ENCODE assay signal across 26 cellular contexts in the genomic region with DNA sequence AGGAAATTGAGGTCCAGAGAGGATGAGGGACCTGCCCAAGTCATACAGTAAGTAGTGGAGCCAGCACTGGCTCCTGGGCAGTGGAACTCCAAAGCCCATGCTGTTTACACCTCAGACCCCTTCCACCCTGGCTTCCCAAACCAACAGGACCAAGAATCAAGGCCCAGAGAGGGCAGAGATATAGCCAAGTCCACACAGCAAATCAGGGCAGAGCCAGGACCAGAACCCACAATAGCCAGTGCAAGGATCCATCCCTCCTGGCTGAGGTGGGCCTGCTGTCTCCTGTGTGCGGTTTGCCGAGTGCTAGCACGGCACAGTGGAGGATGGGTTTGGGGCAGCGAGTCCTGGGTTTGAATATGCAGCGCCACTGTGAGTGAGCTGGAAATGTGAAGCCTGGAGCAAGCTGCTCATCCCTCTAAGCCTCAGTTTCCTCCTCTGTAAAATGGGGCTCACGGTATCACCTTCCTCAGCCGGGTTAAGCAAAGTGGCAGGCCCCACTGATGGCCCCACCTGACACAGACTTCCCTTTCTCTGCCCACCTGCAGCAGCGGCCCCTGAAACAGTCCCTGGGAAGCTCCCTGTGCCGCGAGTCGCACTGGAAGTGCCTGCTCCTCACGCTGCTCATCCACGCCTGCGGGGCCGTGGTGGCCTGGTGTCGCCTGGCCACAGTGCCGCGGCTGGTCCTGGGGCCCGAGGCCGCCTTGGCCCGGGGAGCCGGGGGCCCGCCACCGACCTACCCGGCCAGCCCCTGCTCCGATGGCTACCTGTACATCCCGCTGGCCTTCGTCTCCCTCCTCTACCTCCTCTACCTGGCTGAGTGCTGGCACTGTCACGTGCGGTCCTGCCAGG. TPM values are rescaled to one million over a fixed set of nuclear protein-coding genes. Genes with fewer than 3 reads are reported as not detected.
DNase-seq lines count a peak whose midpoint lies in the region; ATAC-seq, FAIRE-seq and TF ChIP-seq lines count a peak whose summit lies in the region.
"Had no signal": no experiment of that assay in that cellular context is flagged by ENCODE, and none has a peak within 500 bp of the region (broad histone marks: within the 10 kb centered on the region; RNA-seq: fewer than 3 reads in every experiment).

No MANE protein-coding gene starts in this region.

- no peaks in the 10 kb centered on the region for H3K79me1 ChIP-seq in mesenchymal stem cell (replicated peaks; ENCODE audit: low read length, poor library complexity, severe bottlenecking)

- 40% methylated on average over 24 of the region's 30 CpGs for WGBS in K562 (ENCODE audit: insufficient coverage, low coverage, missing lambda C conversion rate)
- 84% methylated on average over 26 of the region's 30 CpGs for WGBS in mesenchymal stem cell

- peak overlapping the region in 1 of 2 experiments; percentile 32 for H3K23ac ChIP-seq in mesenchymal stem cell (ENCODE audit: low read length in 2 of 2)

- TF ChIP-seq EP300 in K562 (IDR thresholded peaks at IDR 0.05; ENCODE audit: low read length): no peak

- 0 out of 2 replicates have a peak, but pooled peaks cover 5% of the 10 kb centered on the region for H4K20me1 ChIP-seq in K562 (replicated peaks; ENCODE audit: control insufficient read depth, insufficient read depth, low read length)

- H3K9ac ChIP-seq in K562 (ENCODE audit: insufficient read depth in 1 of 2, low read depth in 2 of 2, low read length in 2 of 2) (no peak overlapping the region), mesenchymal stem cell (ENCODE audit: low read length) (no peak overlapping the region)
- H3K9ac ChIP-seq: BLaER1 treated with 17β-estradiol and CSF1 and Interleukin-3, amounts not matched to agents 10 nM and 100 nM had no signal

- no peaks in the 10 kb centered on the region for H3K36me3 Mint-ChIP-seq in natural killer cell
- no peaks in the 10 kb centered on the region for H3K36me3 Mint-ChIP-seq in natural killer cell treated with Interleukin-12 subunit alpha and Interleukin-12 subunit beta and Interleukin-15 and Interleukin-18, amount 100 ng/mL, for 72 hours
- H3K36me3 Mint-ChIP-seq in type B pancreatic cell: peaks cover 3% of the 10 kb centered on the region
- H3K36me3 Mint-ChIP-seq in chondrocyte (ENCODE audit: low read depth): peaks cover 3% of the 10 kb centered on the region
- no peaks in the 10 kb centered on the region for H3K36me3 Mint-ChIP-seq in stimulated activated memory B cell treated with anti-CD40 and anti-IgM and Interleukin-4, amounts not matched to agents 10 μg/mL and 1 μg/mL and 100 μg/mL, for 72 hours
- H3K36me3 Mint-ChIP-seq: CD8-positive, alpha-beta T cell had no signal

- H3K4me3 Mint-ChIP-seq in natural killer cell (peak overlapping the region; percentile 21), type B pancreatic cell (peak overlapping the region; percentile 37), chondrocyte (ENCODE audit: unreplicated experiment) (no peak overlapping the region)
- H3K4me3 Mint-ChIP-seq in natural killer cell treated with Interleukin-12 subunit alpha and Interleukin-12 subunit beta and Interleukin-15 and Interleukin-18, amount 100 ng/mL, for 72 hours: no peak overlapping the region
- H3K4me3 Mint-ChIP-seq in stimulated activated memory B cell treated with anti-CD40 and anti-IgM and Interleukin-4, amounts not matched to agents 10 μg/mL and 1 μg/mL and 100 μg/mL, for 72 hours: no peak overlapping the region
- H3K4me3 Mint-ChIP-seq: CD8-positive, alpha-beta T cell; HFFc6 had no signal

- intact Hi-C loops in natural killer cell (cut with micrococcal nuclease): no loop called here
- intact Hi-C loops in K562 (cut with micrococcal nuclease): no loop called here

- H3K9me3 Mint-ChIP-seq in natural killer cell: no peaks in the 10 kb centered on the region
- no peaks in the 10 kb centered on the region for H3K9me3 Mint-ChIP-seq in natural killer cell treated with Interleukin-12 subunit alpha and Interleukin-12 subunit beta and Interleukin-15 and Interleukin-18, amount 100 ng/mL, for 72 hours
- no peaks in the 10 kb centered on the region for H3K9me3 Mint-ChIP-seq in type B pancreatic cell
- H3K9me3 Mint-ChIP-seq in chondrocyte (ENCODE audit: low read depth): no peaks in the 10 kb centered on the region
- H3K9me3 Mint-ChIP-seq in stimulated activated memory B cell treated with anti-CD40 and anti-IgM and Interleukin-4, amounts not matched to agents 10 μg/mL and 1 μg/mL and 100 μg/mL, for 72 hours: no peaks in the 10 kb centered on the region
- H3K9me3 Mint-ChIP-seq: CD8-positive, alpha-beta T cell; HFFc6; IgD-negative memory B cell had no signal

- H3K27me3 Mint-ChIP-seq in natural killer cell (ENCODE audit: low read depth in 2 of 2) (peaks cover 28 to 32% of the 10 kb centered on the region in 2 donors), type B pancreatic cell (peaks cover 56% of the 10 kb centered on the region), chondrocyte (ENCODE audit: low read depth) (peaks cover 5% of the 10 kb centered on the region)
- H3K27me3 Mint-ChIP-seq in natural killer cell treated with Interleukin-12 subunit alpha and Interleukin-12 subunit beta and Interleukin-15 and Interleukin-18, amount 100 ng/mL, for 72 hours: peaks cover 22 to 25% of the 10 kb centered on the region in 2 donors
- H3K27me3 Mint-ChIP-seq in stimulated activated memory B cell treated with anti-CD40 and anti-IgM and Interleukin-4, amounts not matched to agents 10 μg/mL and 1 μg/mL and 100 μg/mL, for 72 hours: peaks cover 40% of the 10 kb centered on the region

- CTCF ChIA-PET in K562 (lab: Yijun Ruan, JAX; ENCODE audit: low intra/inter-chr PET ratio): no interaction called here

- H3K18ac ChIP-seq in mesenchymal stem cell (ENCODE audit: low read depth in 1 of 2, low read length in 2 of 2): no peak overlapping the region

- DNase-seq in natural killer cell (no peak), K562 (ENCODE audit: extremely low read depth in 1 of 4, low spot score in 3 of 4) (no peak), mesenchymal stem cell (no peak), type B pancreatic cell (ENCODE audit: extremely low spot score, unreplicated experiment) (no peak), putamen (ENCODE audit: low spot score) (no peak), chondrocyte (ENCODE audit: low spot score) (no peak)
- no peak for DNase-seq in natural killer cell treated with Interleukin-12 subunit alpha and Interleukin-12 subunit beta and Interleukin-15 and Interleukin-18, amount 100 ng/mL, for 72 hours (ENCODE audit: low spot score)
- DNase-seq: CD8-positive, alpha-beta T cell; DMS53; EL; HFFc6; Kasumi-1; MG63; NCI-H1048; NCI-H1436; NCI-H1930; NCI-H345; NCI-H524 treated with DMSO at 0.1 percent for 48 hours; PC-3 had no signal

- H4K91ac ChIP-seq in mesenchymal stem cell (ENCODE audit: low read length): peak overlapping the region; percentile 37

- H3K36me3 ChIP-seq in K562 (ENCODE audit: control insufficient read depth, insufficient read depth, low read length) (no peaks in the 10 kb centered on the region), mesenchymal stem cell (ENCODE audit: control insufficient read depth in 1 of 2, insufficient read depth in 2 of 2, low read depth in 1 of 2, low read length in 2 of 2) (peaks cover 0 to 11% of the 10 kb centered on the region in 2 experiments)
- H3K36me3 ChIP-seq: BLaER1 treated with 17β-estradiol and CSF1 and Interleukin-3, amounts not matched to agents 10 nM and 100 nM; MG63 had no signal

- peaks cover 0 to 8% of the 10 kb centered on the region in 2 experiments; a peak in 2 of 5 replicates for H3K27me3 ChIP-seq in K562 (ENCODE audit: control insufficient read depth in 2 of 2, insufficient read depth in 2 of 2, low read length in 2 of 2)
- peaks cover 46 to 57% of the 10 kb centered on the region in 2 experiments for H3K27me3 ChIP-seq in mesenchymal stem cell (ENCODE audit: control insufficient read depth in 1 of 2, insufficient read depth in 1 of 2, low read length in 2 of 2)

- no peak for FAIRE-seq in K562 (lab: Jason Lieb, UNC)
- FAIRE-seq: GM12878, H54 had no signal

- ATAC-seq in natural killer cell: no peak
- ATAC-seq in natural killer cell treated with Interleukin-12 subunit alpha and Interleukin-12 subunit beta and Interleukin-15 and Interleukin-18, amount 100 ng/mL, for 72 hours: no peak
- ATAC-seq in K562: no peak
- ATAC-seq in stimulated activated memory B cell treated with anti-CD40 and anti-IgM and Interleukin-4, amounts not matched to agents 10 μg/mL and 1 μg/mL and 100 μg/mL, for 72 hours: no peak
- ATAC-seq: CD8-positive, alpha-beta T cell; GM12878; PC-3 had no signal

- POLR2A ChIA-PET in K562 (lab: Yijun Ruan, JAX): no interaction called here

- no peak overlapping the region for H3K27ac Mint-ChIP-seq in natural killer cell
- no peak overlapping the region for H3K27ac Mint-ChIP-seq in natural killer cell treated with Interleukin-12 subunit alpha and Interleukin-12 subunit beta and Interleukin-15 and Interleukin-18, amount 100 ng/mL, for 72 hours
- H3K27ac Mint-ChIP-seq in type B pancreatic cell: no peak overlapping the region
- no peak overlapping the region for H3K27ac Mint-ChIP-seq in chondrocyte (ENCODE audit: unreplicated experiment)
- no peak overlapping the region for H3K27ac Mint-ChIP-seq in stimulated activated memory B cell treated with anti-CD40 and anti-IgM and Interleukin-4, amounts not matched to agents 10 μg/mL and 1 μg/mL and 100 μg/mL, for 72 hours
- H3K27ac Mint-ChIP-seq: CD8-positive, alpha-beta T cell; HFFc6 had no signal

- H3K4me1 ChIP-seq in K562 (replicated peaks in 1 of 2; ENCODE audit: control insufficient read depth in 2 of 2, insufficient read depth in 2 of 2, low read length in 2 of 2): peaks cover 7 to 43% of the 10 kb centered on the region in 2 experiments
- H3K4me1 ChIP-seq in mesenchymal stem cell (ENCODE audit: control insufficient read depth, insufficient read depth, low read depth, low read length): peaks cover 23% of the 10 kb centered on the region

- peaks cover 17 to 24% of the 10 kb centered on the region in 2 donors for H3K4me1 Mint-ChIP-seq in natural killer cell
- peaks cover 23 to 28% of the 10 kb centered on the region in 2 donors for H3K4me1 Mint-ChIP-seq in natural killer cell treated with Interleukin-12 subunit alpha and Interleukin-12 subunit beta and Interleukin-15 and Interleukin-18, amount 100 ng/mL, for 72 hours (ENCODE audit: low read depth in 2 of 2)
- peaks cover 18% of the 10 kb centered on the region for H3K4me1 Mint-ChIP-seq in type B pancreatic cell (ENCODE audit: unreplicated experiment)
- H3K4me1 Mint-ChIP-seq in chondrocyte (ENCODE audit: low read depth): peaks cover 19% of the 10 kb centered on the region
- H3K4me1 Mint-ChIP-seq in stimulated activated memory B cell treated with anti-CD40 and anti-IgM and Interleukin-4, amounts not matched to agents 10 μg/mL and 1 μg/mL and 100 μg/mL, for 72 hours: peaks cover 24% of the 10 kb centered on the region

- no peak overlapping the region for H2BK15ac ChIP-seq in mesenchymal stem cell (ENCODE audit: low read depth, poor library complexity, severe bottlenecking)

- H2AFZ ChIP-seq in K562 (ENCODE audit: low read depth, low read length): no peak overlapping the region
- no peak overlapping the region for H2AFZ ChIP-seq in mesenchymal stem cell (ENCODE audit: low read depth, low read length)

- H3K4me2 ChIP-seq in K562 (ENCODE audit: insufficient read depth, low read length): no peak overlapping the region
- no peak overlapping the region for H3K4me2 ChIP-seq in mesenchymal stem cell (ENCODE audit: low read length, poor library complexity, severe bottlenecking)
- H3K4me2 ChIP-seq: BLaER1 treated with 17β-estradiol and CSF1 and Interleukin-3, amounts not matched to agents 10 nM and 100 nM had no signal

- H3K27ac ChIP-seq in K562 (ENCODE audit: extremely low read depth, low read depth, low read length): no peak overlapping the region
- H3K27ac ChIP-seq in mesenchymal stem cell (ENCODE audit: low read length, poor library complexity, severe bottlenecking): no peak overlapping the region
- H3K27ac ChIP-seq: BLaER1 treated with 17β-estradiol and CSF1 and Interleukin-3, amounts not matched to agents 10 nM and 100 nM; RWPE1 had no signal

- no peak for TF ChIP-seq POLR2A in K562 (conservative IDR thresholded peaks at IDR 0.05)

- no peak overlapping the region for H2BK12ac ChIP-seq in mesenchymal stem cell (ENCODE audit: low read length in 2 of 2)

- BruUV-seq in K562 (replicated peaks; lab: Mats Ljungman, UMichigan): no TSS peak

- TF ChIP-seq RAD21 in K562 (CRISPR knock-in tag; conservative IDR thresholded peaks at IDR 0.05 in 1 of 2, IDR thresholded peaks at IDR 0.05 in 1 of 2): no peak

- no peak for TF ChIP-seq CTCF in natural killer cell (IDR thresholded peaks at IDR 0.05)
- TF ChIP-seq CTCF in K562 (IDR thresholded peaks at IDR 0.05 in 2 of 3, conservative IDR thresholded peaks at IDR 0.05 in 1 of 3; ENCODE audit: insufficient read depth in 2 of 3, low read depth in 1 of 3, low read length in 3 of 3): no peak
- no peak for TF ChIP-seq CTCF in type B pancreatic cell (conservative IDR thresholded peaks at IDR 0.05)
- TF ChIP-seq CTCF in chondrocyte (IDR thresholded peaks at IDR 0.05): no peak

- no peak overlapping the region for H2BK120ac ChIP-seq in mesenchymal stem cell (ENCODE audit: low read depth, low read length)

- H3K79me2 ChIP-seq in K562 (ENCODE audit: control insufficient read depth, insufficient read depth, low read length): no peaks in the 10 kb centered on the region

- H3K14ac ChIP-seq in mesenchymal stem cell (ENCODE audit: low read length in 2 of 2): no peak overlapping the region

- H3K9me3 ChIP-seq in K562 (replicated peaks; ENCODE audit: control insufficient read depth, insufficient read depth, low read depth, low read length) (no peaks in the 10 kb centered on the region), mesenchymal stem cell (ENCODE audit: control insufficient read depth, low read length) (no peaks in the 10 kb centered on the region)
- H3K9me3 ChIP-seq: MG63 had no signal

- H4K8ac ChIP-seq in mesenchymal stem cell (ENCODE audit: low read length): no peak overlapping the region

- no peak overlapping the region for H3K4me3 ChIP-seq in K562
- H3K4me3 ChIP-seq in mesenchymal stem cell (ENCODE audit: insufficient read depth in 1 of 2, low read depth in 1 of 2, low read length in 2 of 2): peak overlapping the region in 1 of 2 experiments; percentile 35
- H3K4me3 ChIP-seq: BLaER1 treated with 17β-estradiol and CSF1 and Interleukin-3, amounts not matched to agents 10 nM and 100 nM; GM12878; MG63 had no signal

- no peak overlapping the region for H2AK5ac ChIP-seq in mesenchymal stem cell (ENCODE audit: low read length, severe bottlenecking)

- no peak overlapping the region for H3K4ac ChIP-seq in mesenchymal stem cell (ENCODE audit: low read depth in 1 of 2, low read length in 2 of 2)

- in situ Hi-C loops in K562 (cut with MboI): no loop called here

- H3K9me1 ChIP-seq in K562 (ENCODE audit: control insufficient read depth, insufficient read depth, low read length): no peaks in the 10 kb centered on the region

- H2BK5ac ChIP-seq in mesenchymal stem cell (ENCODE audit: low read depth, low read length, poor library complexity, severe bottlenecking): no peak overlapping the region

RNA-seq across cellular contexts. Expression of gene TMEM151A, which starts 2.3 kb away (rescaled TPM):
- total RNA-seq in natural killer cell (not detected), K562 (2014; rRNA removed) (not detected in 2 replicates), K562 (2014; rRNA removed; fragmentation: Illumina TruSeq; extraction: Trizol) (not detected in 2 replicates), K562 (2015; rRNA removed; fragmentation: Illumina TruSeq; extraction: Trizol) (not detected in 2 replicates), K562 (2021) (not detected in 2 replicates), type B pancreatic cell (ENCODE audit: low replicate concordance) (2.1 and 2.6 TPM in 2 replicates), chondrocyte (2.0 to 4.7 TPM (median 4.3 TPM) in 3 replicates)
- not detected for total RNA-seq in natural killer cell treated with Interleukin-12 subunit alpha and Interleukin-12 subunit beta and Interleukin-15 and Interleukin-18, amount 100 ng/mL, for 72 hours
- total RNA-seq in K562 (2011; cell fraction: chromatin; rRNA removed; ENCODE audit: low replicate concordance): not detected in 2 replicates
- not detected in 2 replicates for total RNA-seq in K562 (2011; cell fraction: nucleolus; rRNA removed)
- total RNA-seq in K562 (2011; cell fraction: nucleoplasm; rRNA removed): not detected in 2 replicates
- polyA plus RNA-seq in K562 (2011; rRNA removed) (not detected in 2 replicates), K562 (2014; fragmentation: Illumina TruSeq; extraction: Trizol) (not detected in 2 replicates), K562 (2014; fragmentation: Nextera tagmentation; extraction: Ambion mirVana) (not detected), K562 (2014; rRNA removed) (not detected in 2 replicates)
- polyA plus RNA-seq in K562 (2011; cell fraction: cytosol; rRNA removed): 0.01 TPM in 1 of 2 replicates, not detected in the other
- polyA plus RNA-seq in K562 (2011; cell fraction: nucleus; rRNA removed): not detected in 2 replicates
- not detected in 2 replicates for polyA plus RNA-seq in K562 (2012)
- polyA minus RNA-seq in K562 (2011; rRNA and poly(A)+ RNA removed): not detected in 2 replicates
- not detected in 2 replicates for polyA minus RNA-seq in K562 (2011; cell fraction: cytosol; rRNA and poly(A)+ RNA removed)
- 0.13 TPM in 1 of 2 replicates, not detected in the other for polyA minus RNA-seq in K562 (2011; cell fraction: nucleus; rRNA and poly(A)+ RNA removed)
- 0.44 TPM for polyA plus RNA-seq in mesenchymal stem cell (2013, experiment 1 of 2)
- polyA plus RNA-seq in mesenchymal stem cell (2013, experiment 2 of 2): 0.38 TPM
- total RNA-seq: GM12878, HT1080, PC-3 had no signal
- polyA plus RNA-seq: GM12878, IgD-negative memory B cell had no signal

RNA-seq across cellular contexts. Expression of gene YIF1A, which starts 5.1 kb away (rescaled TPM):
- 10 to 100 TPM; 21.9 to 28.5 (median 23.6) TPM for total RNA-seq in natural killer cell
- total RNA-seq in natural killer cell treated with Interleukin-12 subunit alpha and Interleukin-12 subunit beta and Interleukin-15 and Interleukin-18, amount 100 ng/mL, for 72 hours: 10 to 100 TPM; 62.7 to 76.1 TPM
- 49.3 and 178 TPM in 2 replicates for total RNA-seq in K562 (2011; cell fraction: chromatin; rRNA removed; ENCODE audit: low replicate concordance)
- total RNA-seq in K562 (2011; cell fraction: nucleolus; rRNA removed): 331 and 338 TPM in 2 replicates
- total RNA-seq in K562 (2011; cell fraction: nucleoplasm; rRNA removed): 162 and 163 TPM in 2 replicates
- total RNA-seq in K562 (2014; rRNA removed): 121 and 158 TPM in 2 replicates
- total RNA-seq in K562 (2014; rRNA removed; fragmentation: Illumina TruSeq; extraction: Trizol): 29.4 and 39.3 TPM in 2 replicates
- total RNA-seq in K562 (2015; rRNA removed; fragmentation: Illumina TruSeq; extraction: Trizol): 44.8 and 51.6 TPM in 2 replicates
- total RNA-seq in K562 (2021): 108 and 120 TPM in 2 replicates
- 77.2 and 108 TPM in 2 replicates for polyA plus RNA-seq in K562 (2011; rRNA removed)
- 234 and 367 TPM in 2 replicates for polyA plus RNA-seq in K562 (2011; cell fraction: cytosol; rRNA removed)
- polyA plus RNA-seq in K562 (2011; cell fraction: nucleus; rRNA removed): 162 and 217 TPM in 2 replicates
- polyA plus RNA-seq in K562 (2012): 106 and 144 TPM in 2 replicates
- 111 and 119 TPM in 2 replicates for polyA plus RNA-seq in K562 (2014; fragmentation: Illumina TruSeq; extraction: Trizol)
- 10 to 100 TPM in 1 of 2 experiments, 1 to 10 TPM in 1; 8.6 to 33.6 TPM for polyA plus RNA-seq in K562 (2014; fragmentation: Nextera tagmentation; extraction: Ambion mirVana)
- 83.6 and 96.7 TPM in 2 replicates for polyA plus RNA-seq in K562 (2014; rRNA removed)
- polyA minus RNA-seq in K562 (2011; rRNA and poly(A)+ RNA removed): 84.7 and 117 TPM in 2 replicates
- polyA minus RNA-seq in K562 (2011; cell fraction: cytosol; rRNA and poly(A)+ RNA removed): 120 and 144 TPM in 2 replicates
- polyA minus RNA-seq in K562 (2011; cell fraction: nucleus; rRNA and poly(A)+ RNA removed): 46.6 and 57.5 TPM in 2 replicates
- polyA plus RNA-seq in mesenchymal stem cell (2013, experiment 1 of 2): 314 TPM
- 328 TPM for polyA plus RNA-seq in mesenchymal stem cell (2013, experiment 2 of 2)
- 87.0 and 133 TPM in 2 replicates for total RNA-seq in type B pancreatic cell (ENCODE audit: low replicate concordance)
- 180 to 193 TPM (median 187 TPM) in 3 replicates for total RNA-seq in chondrocyte

RNA-seq across cellular contexts. Expression of gene CNIH2, which starts 16.0 kb away (rescaled TPM):
- 1 to 10 TPM; 6.3 to 8.8 (median 7.1) TPM for total RNA-seq in natural killer cell
- 1 to 10 TPM; 1.2 to 2.6 TPM for total RNA-seq in natural killer cell treated with Interleukin-12 subunit alpha and Interleukin-12 subunit beta and Interleukin-15 and Interleukin-18, amount 100 ng/mL, for 72 hours
- 0.92 and 2.0 TPM in 2 replicates for total RNA-seq in K562 (2011; cell fraction: chromatin; rRNA removed; ENCODE audit: low replicate concordance)
- 0.92 and 1.7 TPM in 2 replicates for total RNA-seq in K562 (2011; cell fraction: nucleolus; rRNA removed)
- total RNA-seq in K562 (2011; cell fraction: nucleoplasm; rRNA removed): 0.95 and 1.2 TPM in 2 replicates
- 0.61 TPM in 1 of 2 replicates, not detected in the other for total RNA-seq in K562 (2014; rRNA removed)
- not detected in 2 replicates for total RNA-seq in K562 (2014; rRNA removed; fragmentation: Illumina TruSeq; extraction: Trizol)
- total RNA-seq in K562 (2015; rRNA removed; fragmentation: Illumina TruSeq; extraction: Trizol): 0.11 and 0.40 TPM in 2 replicates
- 0.89 and 1.1 TPM in 2 replicates for total RNA-seq in K562 (2021)
- polyA plus RNA-seq in K562 (2011; rRNA removed): 0.26 and 0.30 TPM in 2 replicates
- polyA plus RNA-seq in K562 (2011; cell fraction: cytosol; rRNA removed): 0.52 and 0.69 TPM in 2 replicates
- 1.1 and 1.7 TPM in 2 replicates for polyA plus RNA-seq in K562 (2011; cell fraction: nucleus; rRNA removed)
- 0.52 and 0.57 TPM in 2 replicates for polyA plus RNA-seq in K562 (2012)
- 0.36 and 0.65 TPM in 2 replicates for polyA plus RNA-seq in K562 (2014; fragmentation: Illumina TruSeq; extraction: Trizol)
- not detected for polyA plus RNA-seq in K562 (2014; fragmentation: Nextera tagmentation; extraction: Ambion mirVana)
- polyA plus RNA-seq in K562 (2014; rRNA removed): 0.27 and 0.55 TPM in 2 replicates
- not detected in 2 replicates for polyA minus RNA-seq in K562 (2011; rRNA and poly(A)+ RNA removed)
- polyA minus RNA-seq in K562 (2011; cell fraction: cytosol; rRNA and poly(A)+ RNA removed): not detected in 2 replicates
- 0.13 TPM in 1 of 2 replicates, not detected in the other for polyA minus RNA-seq in K562 (2011; cell fraction: nucleus; rRNA and poly(A)+ RNA removed)
- polyA plus RNA-seq in mesenchymal stem cell (2013, experiment 1 of 2): 0.77 TPM
- 0.84 TPM for polyA plus RNA-seq in mesenchymal stem cell (2013, experiment 2 of 2)
- total RNA-seq in type B pancreatic cell (ENCODE audit: low replicate concordance): 21.3 and 23.2 TPM in 2 replicates
- total RNA-seq in chondrocyte: 2.5 to 2.8 TPM (median 2.8 TPM) in 3 replicates
- polyA plus RNA-seq: IgD-negative memory B cell had no signal

RNA-seq across cellular contexts. Expression of gene CD248, which starts 22.8 kb away (rescaled TPM):
- total RNA-seq in natural killer cell (under 1 TPM; 0.23 to 0.40 (median 0.32) TPM), K562 (2014; rRNA removed) (not detected in 2 replicates), K562 (2014; rRNA removed; fragmentation: Illumina TruSeq; extraction: Trizol) (not detected in 2 replicates), K562 (2015; rRNA removed; fragmentation: Illumina TruSeq; extraction: Trizol) (not detected in 2 replicates), K562 (2021) (0.09 and 0.20 TPM in 2 replicates), type B pancreatic cell (ENCODE audit: low replicate concordance) (0.76 and 31.9 TPM in 2 replicates), chondrocyte (44.5 to 113 TPM (median 109 TPM) in 3 replicates)
- total RNA-seq in natural killer cell treated with Interleukin-12 subunit alpha and Interleukin-12 subunit beta and Interleukin-15 and Interleukin-18, amount 100 ng/mL, for 72 hours: under 1 TPM; 0.10 to 0.59 TPM
- not detected in 2 replicates for total RNA-seq in K562 (2011; cell fraction: chromatin; rRNA removed; ENCODE audit: low replicate concordance)
- total RNA-seq in K562 (2011; cell fraction: nucleolus; rRNA removed): not detected in 2 replicates
- total RNA-seq in K562 (2011; cell fraction: nucleoplasm; rRNA removed): not detected in 2 replicates
- polyA plus RNA-seq in K562 (2011; rRNA removed) (not detected in 2 replicates), K562 (2014; fragmentation: Illumina TruSeq; extraction: Trizol) (not detected in 2 replicates), K562 (2014; fragmentation: Nextera tagmentation; extraction: Ambion mirVana) (not detected), K562 (2014; rRNA removed) (not detected in 2 replicates)
- not detected in 2 replicates for polyA plus RNA-seq in K562 (2011; cell fraction: cytosol; rRNA removed)
- not detected in 2 replicates for polyA plus RNA-seq in K562 (2011; cell fraction: nucleus; rRNA removed)
- polyA plus RNA-seq in K562 (2012): 0.04 TPM in 1 of 2 replicates, not detected in the other
- not detected in 2 replicates for polyA minus RNA-seq in K562 (2011; rRNA and poly(A)+ RNA removed)
- polyA minus RNA-seq in K562 (2011; cell fraction: cytosol; rRNA and poly(A)+ RNA removed): not detected in 2 replicates
- not detected in 2 replicates for polyA minus RNA-seq in K562 (2011; cell fraction: nucleus; rRNA and poly(A)+ RNA removed)
- polyA plus RNA-seq in mesenchymal stem cell (2013, experiment 1 of 2): 318 TPM
- 313 TPM for polyA plus RNA-seq in mesenchymal stem cell (2013, experiment 2 of 2)
- total RNA-seq: HT1080, PC-3 had no signal

RNA-seq across cellular contexts. Expression of gene RAB1B, which starts 25.6 kb away (rescaled TPM):
- total RNA-seq in natural killer cell (100 to 1,000 TPM; 116 to 144 (median 132) TPM), K562 (2014; rRNA removed) (102 and 135 TPM in 2 replicates), K562 (2014; rRNA removed; fragmentation: Illumina TruSeq; extraction: Trizol) (29.3 and 43.7 TPM in 2 replicates), K562 (2015; rRNA removed; fragmentation: Illumina TruSeq; extraction: Trizol) (83.8 and 85.1 TPM in 2 replicates), K562 (2021) (135 and 139 TPM in 2 replicates), type B pancreatic cell (ENCODE audit: low replicate concordance) (96.4 and 122 TPM in 2 replicates), chondrocyte (124 to 125 TPM (median 124 TPM) in 3 replicates)
- 100 to 1,000 TPM; 139 to 146 TPM for total RNA-seq in natural killer cell treated with Interleukin-12 subunit alpha and Interleukin-12 subunit beta and Interleukin-15 and Interleukin-18, amount 100 ng/mL, for 72 hours
- 13.9 and 38.2 TPM in 2 replicates for total RNA-seq in K562 (2011; cell fraction: chromatin; rRNA removed; ENCODE audit: low replicate concordance)
- total RNA-seq in K562 (2011; cell fraction: nucleolus; rRNA removed): 41.5 and 42.0 TPM in 2 replicates
- 31.3 and 34.9 TPM in 2 replicates for total RNA-seq in K562 (2011; cell fraction: nucleoplasm; rRNA removed)
- polyA plus RNA-seq in K562 (2011; rRNA removed) (98.6 and 129 TPM in 2 replicates), K562 (2014; fragmentation: Illumina TruSeq; extraction: Trizol) (140 and 182 TPM in 2 replicates), K562 (2014; fragmentation: Nextera tagmentation; extraction: Ambion mirVana) (10 to 100 TPM in 1 of 2 experiments, 1 to 10 TPM in 1; 5.6 to 16.0 TPM), K562 (2014; rRNA removed) (135 and 146 TPM in 2 replicates)
- polyA plus RNA-seq in K562 (2011; cell fraction: cytosol; rRNA removed): 213 and 403 TPM in 2 replicates
- 62.4 and 74.2 TPM in 2 replicates for polyA plus RNA-seq in K562 (2011; cell fraction: nucleus; rRNA removed)
- polyA plus RNA-seq in K562 (2012): 127 and 138 TPM in 2 replicates
- 57.1 and 92.7 TPM in 2 replicates for polyA minus RNA-seq in K562 (2011; rRNA and poly(A)+ RNA removed)
- 94.6 and 97.2 TPM in 2 replicates for polyA minus RNA-seq in K562 (2011; cell fraction: cytosol; rRNA and poly(A)+ RNA removed)
- polyA minus RNA-seq in K562 (2011; cell fraction: nucleus; rRNA and poly(A)+ RNA removed): 10.4 and 16.3 TPM in 2 replicates
- 157 TPM for polyA plus RNA-seq in mesenchymal stem cell (2013, experiment 1 of 2)
- 154 TPM for polyA plus RNA-seq in mesenchymal stem cell (2013, experiment 2 of 2)

Comparison
In these comparisons a context has a peak if more than half of its experiments do, and no peak if none do; other contexts are left out.
1. H3K4me3 Mint-ChIP-seq: peak in natural killer cell (single experiment) and type B pancreatic cell (single experiment); none in natural killer cell treated with Interleukin-12 subunit alpha and Interleukin-12 subunit beta and Interleukin-15 and Interleukin-18, amount 100 ng/mL, for 72 hours (single experiment), chondrocyte (single experiment) and stimulated activated memory B cell treated with anti-CD40 and anti-IgM and Interleukin-4, amounts not matched to agents 10 μg/mL and 1 μg/mL and 100 μg/mL, for 72 hours (single experiment).